ENCODE assay signal across 7 cellular contexts in the genomic region with DNA sequence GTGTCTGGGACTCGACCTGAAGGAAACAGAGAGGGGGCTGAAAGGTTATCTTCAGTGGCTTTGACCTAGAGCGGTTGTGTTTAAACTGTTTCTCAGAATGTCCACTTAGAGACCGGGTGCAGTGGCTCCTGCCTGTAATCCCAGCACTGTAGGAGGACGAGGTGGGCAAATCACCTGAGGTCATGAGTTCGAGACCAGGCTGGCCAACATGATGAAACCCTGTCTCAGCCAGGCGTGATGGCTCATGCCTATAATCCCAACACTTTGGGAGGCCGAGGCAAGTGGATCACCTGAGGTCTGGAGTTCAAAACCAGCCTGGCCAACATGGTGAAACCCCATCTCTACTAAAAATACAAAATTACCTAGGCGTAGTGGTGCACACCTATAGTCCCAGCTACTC. TPM values are rescaled to one million over a fixed set of nuclear protein-coding genes. Genes with fewer than 3 reads are reported as not detected.
DNase-seq lines count a peak whose midpoint lies in the region; ATAC-seq, FAIRE-seq and TF ChIP-seq lines count a peak whose summit lies in the region.
"Not testable (repeated sequence)": the region's sequence is repeated elsewhere in the genome, so short reads cannot be mapped to it uniquely, and the experiment has no call there.

No MANE protein-coding gene starts in this region.

- H3K79me2 ChIP-seq in endothelial cell of umbilical vein (ENCODE audit: control insufficient read depth, insufficient read depth, low read length), result peaks cover 28% of the 10 kb centered on the region

- H3K36me3 Mint-ChIP-seq in activated CD8-positive, alpha-beta T cell treated with anti-CD3 and anti-CD28 coated beads for 36 hours (ENCODE audit: low read depth), result not testable (repeated sequence)

- H3K4me1 ChIP-seq in HUES6 (ENCODE audit: control insufficient read depth, insufficient read depth, low read length) (peaks cover 40% of the 10 kb centered on the region), endothelial cell of umbilical vein (ENCODE audit: control insufficient read depth, extremely low read depth, insufficient read depth, low read length) (peaks cover 69% of the 10 kb centered on the region), neuronal stem cell (ENCODE audit: control insufficient read depth in 2 of 2, insufficient read depth in 1 of 2, low read depth in 1 of 2, low read length in 2 of 2) (peaks cover 28 to 38% of the 10 kb centered on the region in 2 donors), skeletal muscle satellite cell (ENCODE audit: control insufficient read depth, insufficient read depth, low read length) (peaks cover 86% of the 10 kb centered on the region)
- not testable (repeated sequence) for H3K4me1 ChIP-seq in kidney (ENCODE audit: control insufficient read depth in 1 of 2, insufficient read depth in 1 of 2, low read depth in 1 of 2, low read length in 2 of 2)

- FAIRE-seq in endothelial cell of umbilical vein (lab: Jason Lieb, UNC), result peak; percentile 24
- not testable (repeated sequence) for FAIRE-seq in kidney (lab: Jason Lieb, UNC)

- H2AFZ ChIP-seq in endothelial cell of umbilical vein (ENCODE audit: low read depth, low read length); neuronal stem cell (ENCODE audit: low read length): not testable (repeated sequence)

- H3K27ac Mint-ChIP-seq in activated CD8-positive, alpha-beta T cell treated with anti-CD3 and anti-CD28 coated beads for 36 hours, result not testable (repeated sequence)

- not testable (repeated sequence) for H3K18ac ChIP-seq in neuronal stem cell (ENCODE audit: low read length)

- not testable (repeated sequence) for H2BK120ac ChIP-seq in neuronal stem cell (ENCODE audit: low read depth, low read length)

- intact Hi-C loops in activated CD8-positive, alpha-beta T cell treated with anti-CD3 and anti-CD28 coated beads for 36 hours (cut with micrococcal nuclease); endothelial cell of umbilical vein (cut with micrococcal nuclease); kidney (cut with DNase I): not testable (repeated sequence)

- not testable (repeated sequence) for H3K4me3 ChIP-seq in AG04450 (ENCODE audit: low read depth, low read length); HUES6 (ENCODE audit: low read depth, low read length); endothelial cell of umbilical vein (replicated peaks in 1 of 3; ENCODE audit: insufficient read depth in 1 of 3, low read depth in 1 of 3, low read length in 3 of 3); kidney (ENCODE audit: low read length in 2 of 2); neuronal stem cell (ENCODE audit: low read length in 2 of 2); skeletal muscle satellite cell (ENCODE audit: low read length)

- H3K9me3 ChIP-seq in AG04450 (ENCODE audit: control insufficient read depth, insufficient read depth, low read length); HUES6 (ENCODE audit: control insufficient read depth, insufficient read depth, low read depth, low read length); endothelial cell of umbilical vein (replicated peaks; ENCODE audit: control insufficient read depth, insufficient read depth, low read length); kidney (ENCODE audit: control insufficient read depth in 1 of 2, low read length in 2 of 2); neuronal stem cell (replicated peaks in 1 of 2; ENCODE audit: control insufficient read depth in 2 of 2, insufficient read depth in 1 of 2, low read depth in 1 of 2, low read length in 2 of 2); skeletal muscle satellite cell (replicated peaks; ENCODE audit: low read length): not testable (repeated sequence)

- peak overlapping the region; percentile 75 for H2BK5ac ChIP-seq in neuronal stem cell (ENCODE audit: low read length)

- not testable (repeated sequence) for H3K4ac ChIP-seq in neuronal stem cell (ENCODE audit: low read length)

- H3K27me3 Mint-ChIP-seq in activated CD8-positive, alpha-beta T cell treated with anti-CD3 and anti-CD28 coated beads for 36 hours, result not testable (repeated sequence)

- not testable (repeated sequence) for TF ChIP-seq POLR2A in endothelial cell of umbilical vein (IDR thresholded peaks at IDR 0.05; ENCODE audit: low read depth, low read length)

- H3K9me1 ChIP-seq in endothelial cell of umbilical vein (replicated peaks; ENCODE audit: control insufficient read depth, extremely low read depth, insufficient read depth, low read length), result not testable (repeated sequence)

- H3K36me3 ChIP-seq in HUES6 (ENCODE audit: control insufficient read depth, insufficient read depth, low read length); endothelial cell of umbilical vein (ENCODE audit: control insufficient read depth in 2 of 2, extremely low read depth in 1 of 2, insufficient read depth in 2 of 2, low read length in 2 of 2); kidney (ENCODE audit: control insufficient read depth in 1 of 2, insufficient read depth in 2 of 2, low read length in 2 of 2); neuronal stem cell (replicated peaks in 1 of 2; ENCODE audit: control insufficient read depth in 2 of 2, insufficient read depth in 2 of 2, low read length in 2 of 2): not testable (repeated sequence)
- H3K36me3 ChIP-seq in skeletal muscle satellite cell (ENCODE audit: insufficient read depth, low read length), result peaks cover 14% of the 10 kb centered on the region

- not testable (repeated sequence) for H4K91ac ChIP-seq in neuronal stem cell (ENCODE audit: low read depth, low read length, poor library complexity)

- not testable (repeated sequence) for ATAC-seq in activated CD8-positive, alpha-beta T cell treated with anti-CD3 and anti-CD28 coated beads for 36 hours

- H4K20me1 ChIP-seq in endothelial cell of umbilical vein (replicated peaks; ENCODE audit: control insufficient read depth, extremely low read depth, insufficient read depth, low read length), result not testable (repeated sequence)

- H3K14ac ChIP-seq in neuronal stem cell (ENCODE audit: low read length), result not testable (repeated sequence)

- not testable (repeated sequence) for DNase-seq in AG04450 (ENCODE audit: low read depth, low spot score); endothelial cell of umbilical vein (ENCODE audit: low read depth, low spot score); neuronal stem cell (ENCODE audit: low spot score)
- peak; percentile 0 for DNase-seq in activated CD8-positive, alpha-beta T cell treated with anti-CD3 and anti-CD28 coated beads for 36 hours
- peak; percentile 18 for DNase-seq in kidney

- no CpG with 5 or more reads among the region's 8 CpGs for WGBS in neuronal stem cell (ENCODE audit: extremely low coverage in 2 of 2, insufficient read length in 2 of 2, insufficient replicate concordance in 1 of 2), 2 donors

- H3K9ac ChIP-seq in HUES6 (ENCODE audit: low read length); endothelial cell of umbilical vein (replicated peaks; ENCODE audit: extremely low read depth, insufficient read depth, low read length); kidney (ENCODE audit: low read length in 2 of 2); neuronal stem cell (ENCODE audit: low read depth, low read length, poor library complexity): not testable (repeated sequence)
- peak overlapping the region; percentile 82 for H3K9ac ChIP-seq in skeletal muscle satellite cell (ENCODE audit: low read depth, low read length)

- H4K8ac ChIP-seq in neuronal stem cell (ENCODE audit: low read depth, low read length), result not testable (repeated sequence)

- not testable (repeated sequence) for H2BK15ac ChIP-seq in neuronal stem cell (ENCODE audit: low read length)

- H2AK5ac ChIP-seq in neuronal stem cell (ENCODE audit: low read depth, low read length), result peak overlapping the region; percentile 95

- H3K9me3 Mint-ChIP-seq in activated CD8-positive, alpha-beta T cell treated with anti-CD3 and anti-CD28 coated beads for 36 hours, result not testable (repeated sequence)

- H2BK12ac ChIP-seq in neuronal stem cell (ENCODE audit: low read length), result not testable (repeated sequence)

- POLR2A ChIA-PET in AG04450 (lab: Yijun Ruan, JAX); endothelial cell of umbilical vein (lab: Charles Lee): not testable (repeated sequence)
- POLR2A ChIA-PET in activated CD8-positive, alpha-beta T cell treated with anti-CD3 and anti-CD28 coated beads for 36 hours (lab: Charles Lee), result interaction anchor here (1.0 kb wide), 1 partner anchor 20 kb away, joined by 3 read pairs; no protein-coding TSS in a partner anchor

- BruUV-seq in endothelial cell of umbilical vein (replicated peaks; lab: Mats Ljungman, UMichigan), result not testable (repeated sequence)

- dilution Hi-C loops in endothelial cell of umbilical vein (cut with MboI; ENCODE audit: extremely low pct_ligation_motif_present, low sequenced_read_pairs), result not testable (repeated sequence)

- not testable (repeated sequence) for H3K79me1 ChIP-seq in neuronal stem cell (ENCODE audit: low read depth, low read length)

- H3K27ac ChIP-seq in AG04450 (ENCODE audit: low read depth, low read length) (peak overlapping the region; percentile 95), HUES6 (ENCODE audit: low read depth, low read length) (0 out of 2 replicates have a peak overlapping the region, but pooled peaks have one; percentile 92), endothelial cell of umbilical vein (ENCODE audit: insufficient read depth, low read depth, low read length) (peak overlapping the region; percentile 94)
- not testable (repeated sequence) for H3K27ac ChIP-seq in kidney (ENCODE audit: low read depth in 2 of 2, low read length in 2 of 2); neuronal stem cell (replicated peaks; ENCODE audit: low read length)

- not testable (repeated sequence) for H3K23ac ChIP-seq in neuronal stem cell (ENCODE audit: low read depth, low read length, poor library complexity)

- not testable (repeated sequence) for H3K4me3 Mint-ChIP-seq in activated CD8-positive, alpha-beta T cell treated with anti-CD3 and anti-CD28 coated beads for 36 hours

- TF ChIP-seq CTCF in AG04450 (IDR thresholded peaks at IDR 0.05; ENCODE audit: low read depth, low read length); activated CD8-positive, alpha-beta T cell treated with anti-CD3 and anti-CD28 coated beads for 36 hours (IDR thresholded peaks at IDR 0.05); endothelial cell of umbilical vein (IDR thresholded peaks at IDR 0.05; ENCODE audit: extremely low read depth in 1 of 2, insufficient read depth in 1 of 2, low read depth in 1 of 2, low read length in 2 of 2); kidney (IDR thresholded peaks at IDR 0.05; ENCODE audit: borderline replicate concordance, extremely low read depth, insufficient read depth): not testable (repeated sequence)

- peaks cover 27% of the 10 kb centered on the region for H3K4me1 Mint-ChIP-seq in activated CD8-positive, alpha-beta T cell treated with anti-CD3 and anti-CD28 coated beads for 36 hours (ENCODE audit: low read depth)

- not testable (repeated sequence) for H3K27me3 ChIP-seq in AG04450 (ENCODE audit: control insufficient read depth, insufficient read depth, low read length); HUES6 (ENCODE audit: control insufficient read depth, insufficient read depth, low read length); endothelial cell of umbilical vein (ENCODE audit: control insufficient read depth in 2 of 2, insufficient read depth in 2 of 2, low read length in 2 of 2); neuronal stem cell (ENCODE audit: control insufficient read depth in 3 of 3, insufficient read depth in 3 of 3, low read depth in 1 of 3, low read length in 3 of 3); skeletal muscle satellite cell (ENCODE audit: control insufficient read depth, insufficient read depth, low read length)

- not testable (repeated sequence) for H3K4me2 ChIP-seq in endothelial cell of umbilical vein (ENCODE audit: insufficient read depth, low read length); neuronal stem cell (ENCODE audit: insufficient read depth, low read length, poor library complexity, severe bottlenecking); skeletal muscle satellite cell (ENCODE audit: low read length)

- CTCF ChIA-PET in AG04450 (lab: Charles Lee), result not testable (repeated sequence)
- CTCF ChIA-PET in activated CD8-positive, alpha-beta T cell treated with anti-CD3 and anti-CD28 coated beads for 36 hours (lab: Charles Lee), result interaction anchor here (4.6 kb wide), 1 partner anchor 152 kb away, joined by 26 read pairs; no protein-coding TSS in a partner anchor
- CTCF ChIA-PET in endothelial cell of umbilical vein (lab: Charles Lee), result interaction anchor here (1.9 kb wide), 1 partner anchor 27 kb away, joined by 6 read pairs; no protein-coding TSS in a partner anchor

RNA-seq across cellular contexts. Expression of gene GNB1L, which starts 28.8 kb away (rescaled TPM):
- polyA plus RNA-seq in AG04450 (2011; rRNA removed) (1.3 and 1.6 TPM in 2 replicates), endothelial cell of umbilical vein (5.4 and 5.9 TPM in 2 replicates), kidney (ENCODE audit: insufficient read depth, low read depth, low replicate concordance) (4.0 TPM)
- 0.43 and 0.46 TPM in 2 replicates for polyA minus RNA-seq in AG04450 (2011; rRNA and poly(A)+ RNA removed)
- 10 to 100 TPM; 16.2 to 17.4 TPM for total RNA-seq in activated CD8-positive, alpha-beta T cell treated with anti-CD3 and anti-CD28 coated beads for 36 hours
- total RNA-seq in endothelial cell of umbilical vein (5.9 and 11.2 TPM in 2 replicates), kidney (4.4 TPM)
- 2.2 and 3.8 TPM in 2 replicates for polyA plus RNA-seq in endothelial cell of umbilical vein (2011; cell fraction: cytosol; rRNA removed)
- 2.7 and 3.2 TPM in 2 replicates for polyA plus RNA-seq in endothelial cell of umbilical vein (2011; cell fraction: nucleus; rRNA removed)
- polyA plus RNA-seq in endothelial cell of umbilical vein (2012), result 3.5 and 3.6 TPM in 2 replicates
- 1.6 and 3.5 TPM in 2 replicates for polyA minus RNA-seq in endothelial cell of umbilical vein
- polyA minus RNA-seq in endothelial cell of umbilical vein (2011; cell fraction: cytosol; rRNA and poly(A)+ RNA removed), result 1.7 TPM
- polyA minus RNA-seq in endothelial cell of umbilical vein (2011; cell fraction: nucleus; rRNA and poly(A)+ RNA removed), result 2.4 TPM in 2 replicates
- 7.9 TPM for polyA plus RNA-seq in neuronal stem cell (2013, experiment 1 of 2)
- 8.3 TPM for polyA plus RNA-seq in neuronal stem cell (2013, experiment 2 of 2)
- 3.7 and 7.9 TPM in 2 replicates for total RNA-seq in skeletal muscle satellite cell (2012; rRNA removed)

RNA-seq across cellular contexts. Expression of gene RTL10, which starts 28.8 kb away (rescaled TPM):
- polyA plus RNA-seq in AG04450 (2011; rRNA removed) (9.5 and 13.1 TPM in 2 replicates), endothelial cell of umbilical vein (40.8 and 54.5 TPM in 2 replicates), kidney (ENCODE audit: insufficient read depth, low read depth, low replicate concordance) (8.8 TPM)
- polyA minus RNA-seq in AG04450 (2011; rRNA and poly(A)+ RNA removed), result 18.6 and 21.3 TPM in 2 replicates
- 10 to 100 TPM; 14.7 to 17.4 TPM for total RNA-seq in activated CD8-positive, alpha-beta T cell treated with anti-CD3 and anti-CD28 coated beads for 36 hours
- total RNA-seq in endothelial cell of umbilical vein (31.9 and 32.1 TPM in 2 replicates), kidney (16.7 TPM)
- 21.6 and 22.9 TPM in 2 replicates for polyA plus RNA-seq in endothelial cell of umbilical vein (2011; cell fraction: cytosol; rRNA removed)
- 43.8 and 53.4 TPM in 2 replicates for polyA plus RNA-seq in endothelial cell of umbilical vein (2011; cell fraction: nucleus; rRNA removed)
- 8.0 and 9.8 TPM in 2 replicates for polyA plus RNA-seq in endothelial cell of umbilical vein (2012)
- 84.1 and 88.0 TPM in 2 replicates for polyA minus RNA-seq in endothelial cell of umbilical vein
- 9.0 TPM for polyA minus RNA-seq in endothelial cell of umbilical vein (2011; cell fraction: cytosol; rRNA and poly(A)+ RNA removed)
- 20.7 and 26.1 TPM in 2 replicates for polyA minus RNA-seq in endothelial cell of umbilical vein (2011; cell fraction: nucleus; rRNA and poly(A)+ RNA removed)
- 9.7 TPM for polyA plus RNA-seq in neuronal stem cell (2013, experiment 1 of 2)
- polyA plus RNA-seq in neuronal stem cell (2013, experiment 2 of 2), result 10.2 TPM
- 9.4 and 12.0 TPM in 2 replicates for total RNA-seq in skeletal muscle satellite cell (2012; rRNA removed)

RNA-seq across cellular contexts. Expression of gene COMT, which starts 58.1 kb away (rescaled TPM):
- polyA plus RNA-seq in AG04450 (2011; rRNA removed) (79.4 and 105 TPM in 2 replicates), endothelial cell of umbilical vein (537 and 579 TPM in 2 replicates), kidney (ENCODE audit: insufficient read depth, low read depth, low replicate concordance) (244 TPM)
- 29.9 and 32.0 TPM in 2 replicates for polyA minus RNA-seq in AG04450 (2011; rRNA and poly(A)+ RNA removed)
- 10 to 100 TPM; 70.7 to 74.5 TPM for total RNA-seq in activated CD8-positive, alpha-beta T cell treated with anti-CD3 and anti-CD28 coated beads for 36 hours
- total RNA-seq in endothelial cell of umbilical vein (221 and 246 TPM in 2 replicates), kidney (118 TPM)
- 320 and 379 TPM in 2 replicates for polyA plus RNA-seq in endothelial cell of umbilical vein (2011; cell fraction: cytosol; rRNA removed)
- 183 and 186 TPM in 2 replicates for polyA plus RNA-seq in endothelial cell of umbilical vein (2011; cell fraction: nucleus; rRNA removed)
- polyA plus RNA-seq in endothelial cell of umbilical vein (2012), result 145 and 199 TPM in 2 replicates
- polyA minus RNA-seq in endothelial cell of umbilical vein, result 206 and 246 TPM in 2 replicates
- 31.5 TPM for polyA minus RNA-seq in endothelial cell of umbilical vein (2011; cell fraction: cytosol; rRNA and poly(A)+ RNA removed)
- 38.0 and 46.4 TPM in 2 replicates for polyA minus RNA-seq in endothelial cell of umbilical vein (2011; cell fraction: nucleus; rRNA and poly(A)+ RNA removed)
- 7.3 TPM for polyA plus RNA-seq in neuronal stem cell (2013, experiment 1 of 2)
- 6.4 TPM for polyA plus RNA-seq in neuronal stem cell (2013, experiment 2 of 2)
- total RNA-seq in skeletal muscle satellite cell (2012; rRNA removed), result 184 and 210 TPM in 2 replicates

RNA-seq across cellular contexts. Expression of gene TXNRD2, which starts 58.2 kb away (rescaled TPM):
- polyA plus RNA-seq in AG04450 (2011; rRNA removed) (13.3 and 15.8 TPM in 2 replicates), endothelial cell of umbilical vein (440 and 511 TPM in 2 replicates), kidney (ENCODE audit: insufficient read depth, low read depth, low replicate concordance) (50.6 TPM)
- polyA minus RNA-seq in AG04450 (2011; rRNA and poly(A)+ RNA removed), result 15.5 and 20.1 TPM in 2 replicates
- 10 to 100 TPM; 18.0 to 18.5 TPM for total RNA-seq in activated CD8-positive, alpha-beta T cell treated with anti-CD3 and anti-CD28 coated beads for 36 hours
- total RNA-seq in endothelial cell of umbilical vein (211 and 245 TPM in 2 replicates), kidney (28.6 TPM)
- 259 and 341 TPM in 2 replicates for polyA plus RNA-seq in endothelial cell of umbilical vein (2011; cell fraction: cytosol; rRNA removed)
- polyA plus RNA-seq in endothelial cell of umbilical vein (2011; cell fraction: nucleus; rRNA removed), result 576 and 663 TPM in 2 replicates
- polyA plus RNA-seq in endothelial cell of umbilical vein (2012), result 102 and 113 TPM in 2 replicates
- polyA minus RNA-seq in endothelial cell of umbilical vein, result 102 and 126 TPM in 2 replicates
- 25.2 TPM for polyA minus RNA-seq in endothelial cell of umbilical vein (2011; cell fraction: cytosol; rRNA and poly(A)+ RNA removed)
- polyA minus RNA-seq in endothelial cell of umbilical vein (2011; cell fraction: nucleus; rRNA and poly(A)+ RNA removed), result 91.1 and 144 TPM in 2 replicates
- polyA plus RNA-seq in neuronal stem cell (2013, experiment 1 of 2), result 16.7 TPM
- polyA plus RNA-seq in neuronal stem cell (2013, experiment 2 of 2), result 17.7 TPM
- 21.3 and 23.4 TPM in 2 replicates for total RNA-seq in skeletal muscle satellite cell (2012; rRNA removed)
